Comparison of ENCODE assay signal across 1 cellular context in genomic region chr14:69716483-69717187, GRCh38.
TF ChIP-seq lines count a peak whose summit lies in the region.

No MANE protein-coding gene starts in this region.

TF ChIP-seq in HCT116, 20 proteins besides CTCF, POLR2A, EP300 and RAD21 (continued from another document):
- TF ChIP-seq EZH2 (IDR thresholded peaks at IDR 0.05) (no peak), ELF1 (IDR thresholded peaks at IDR 0.05; ENCODE audit: borderline replicate concordance, low read depth) (no peak)
TF ChIP-seq in HCT116: peak in this region for 0.
